Comparison of ENCODE assay signal across 8 cellular contexts in the genomic region with DNA sequence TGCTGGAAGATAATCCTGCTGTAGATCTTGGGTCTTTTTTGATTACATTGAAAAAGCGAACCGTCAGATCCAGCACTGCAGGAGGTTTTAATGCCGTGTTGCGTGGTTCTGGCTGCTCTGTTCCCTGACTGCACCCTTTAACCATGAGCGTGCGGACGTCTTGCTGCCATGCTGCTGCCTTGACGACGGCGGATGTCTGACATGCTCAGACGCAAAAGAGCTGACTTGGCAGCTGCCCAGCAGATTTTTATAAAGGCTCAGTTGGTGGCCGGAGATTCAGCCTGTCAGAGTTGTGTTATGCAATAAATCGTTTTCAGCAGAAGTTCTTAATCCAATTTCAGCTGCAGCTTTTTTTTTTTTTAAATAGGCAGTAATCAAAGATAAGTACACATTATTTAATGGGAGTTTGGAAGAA.
DNase-seq lines count a peak whose midpoint lies in the region; ATAC-seq, FAIRE-seq and TF ChIP-seq lines count a peak whose summit lies in the region.

No MANE protein-coding gene starts in this region.

- no peaks in the 10 kb centered on the region for H3K27me3 ChIP-seq in mammary epithelial cell (ENCODE audit: insufficient read depth, low read length)

- peaks cover 19% of the 10 kb centered on the region for H3K4me1 ChIP-seq in mammary epithelial cell (ENCODE audit: insufficient read depth, low read length)

- 10% methylated on average over 8 of the region's 13 CpGs for WGBS in mammary epithelial cell (ENCODE audit: low coverage, missing lambda C conversion rate)

- CTCF ChIA-PET in mammary epithelial cell (lab: Charles Lee; ENCODE audit: low non-redundant PET), result no interaction called here

- DNase-seq in DMS153 treated with DMSO at 0.1 percent for 48 hours (lab: John Stamatoyannopoulos, UW; ENCODE audit: unreplicated experiment), result peak; percentile 83
- peak; percentile 84 for DNase-seq in NCI-H128 (lab: John Stamatoyannopoulos, UW; ENCODE audit: unreplicated experiment)
- DNase-seq in T-helper 17 cell, result no peak
- peak; percentile 84 for DNase-seq in mammary epithelial cell
- DNase-seq in stimulated activated CD4-positive, alpha-beta T cell treated with anti-CD3 and anti-CD28 coated beads, Interleukin-15, amount 100 ng/mL, for 24 hours, result peak; percentile 60

- no peaks in the 10 kb centered on the region for H3K36me3 ChIP-seq in mammary epithelial cell (ENCODE audit: insufficient read depth, low read length)

- H2AFZ ChIP-seq in mammary epithelial cell (ENCODE audit: low read depth, low read length), result no peak overlapping the region

- peak overlapping the region; percentile 44 for H3K9ac ChIP-seq in mammary epithelial cell (ENCODE audit: insufficient read depth, low read length)

- FAIRE-seq in islet of Langerhans (lab: Jason Lieb, UNC), result peak; percentile 79

- dilution Hi-C loops in mammary epithelial cell (cut with HindIII; ENCODE audit: low sequenced_read_pairs), result no loop called here

- ATAC-seq in T-helper 17 cell (peak; percentile 73), HG02798 (IDR thresholded peaks at IDR 0.05; ENCODE audit: poor library complexity, unreplicated experiment) (no peak), HG03280 (IDR thresholded peaks at IDR 0.05; ENCODE audit: unreplicated experiment) (no peak)

- in situ Hi-C loops in mammary epithelial cell (cut with MboI; ENCODE audit: low sequenced_read_pairs in 2 of 2), result no loop called here

- H3K27ac ChIP-seq in mammary epithelial cell (ENCODE audit: insufficient read depth, low read depth, low read length), result peak overlapping the region; percentile 56

- peaks cover 2% of the 10 kb centered on the region for H4K20me1 ChIP-seq in mammary epithelial cell (ENCODE audit: insufficient read depth, low read length)

- peaks cover 97% of the 10 kb centered on the region for H3K79me2 ChIP-seq in mammary epithelial cell (ENCODE audit: insufficient read depth, low read length)

- peaks cover 26% of the 10 kb centered on the region for H3K4me1 Mint-ChIP-seq in T-helper 17 cell

- H3K27ac Mint-ChIP-seq in T-helper 17 cell, result no peak overlapping the region

- peak overlapping the region; percentile 60 for H3K4me3 Mint-ChIP-seq in T-helper 17 cell

- no peaks in the 10 kb centered on the region for H3K27me3 Mint-ChIP-seq in T-helper 17 cell

- TF ChIP-seq CTCF in mammary epithelial cell (conservative IDR thresholded peaks at IDR 0.05 in 1 of 2, IDR thresholded peaks at IDR 0.05 in 1 of 2; ENCODE audit: extremely low read depth in 1 of 2, insufficient read depth in 1 of 2, low read depth in 1 of 2, low read length in 2 of 2), result no peak

- intact Hi-C loops in mammary epithelial cell (cut with micrococcal nuclease), result no loop called here

- peak overlapping the region; percentile 67 for H3K4me2 ChIP-seq in mammary epithelial cell (ENCODE audit: insufficient read depth, low read depth, low read length)

- no TSS peak for BruUV-seq in mammary epithelial cell (replicated peaks; lab: Mats Ljungman, UMichigan)

- no peaks in the 10 kb centered on the region for H3K36me3 Mint-ChIP-seq in T-helper 17 cell (ENCODE audit: low read depth)

- H3K9me3 ChIP-seq in T-helper 17 cell (ENCODE audit: control insufficient read depth, low read length, poor library complexity, severe bottlenecking) (no peaks in the 10 kb centered on the region), mammary epithelial cell (replicated peaks; ENCODE audit: insufficient read depth, low read length) (no peaks in the 10 kb centered on the region)

- H3K4me3 ChIP-seq in mammary epithelial cell (replicated peaks in 1 of 3; ENCODE audit: insufficient read depth in 1 of 3, low read depth in 2 of 3, low read length in 3 of 3), result peak overlapping the region in 2 of 3 experiments; percentile 18 to 19

Comparison
In these comparisons a context has a peak if more than half of its experiments do, and no peak if none do; other contexts are left out.
1. DNase-seq: peak in DMS153 treated with DMSO at 0.1 percent for 48 hours (single experiment), NCI-H128 (single experiment), mammary epithelial cell (single experiment) and stimulated activated CD4-positive, alpha-beta T cell treated with anti-CD3 and anti-CD28 coated beads, Interleukin-15, amount 100 ng/mL, for 24 hours (single experiment); none in T-helper 17 cell (0 of 3).